Comparison of ENCODE assay signal across 14 cellular contexts in genomic region chr21:14889080-14889805, GRCh38.
A peak's percentile ranks its signal among the peaks of the same experiment; 100 is the strongest.
DNase-seq lines count a peak whose midpoint lies in the region; ATAC-seq and TF ChIP-seq lines count a peak whose summit lies in the region.
"Had no signal": no experiment of that assay in that cellular context is flagged by ENCODE, and none has a peak within 500 bp of the region (broad histone marks: within the 10 kb centered on the region; RNA-seq: fewer than 3 reads in every experiment).

No MANE protein-coding gene starts in this region.

- H3K4me3 Mint-ChIP-seq in CD14-positive monocyte = no peak overlapping the region
- H3K4me3 Mint-ChIP-seq: B cell had no signal

- no peak for ATAC-seq in GM21381 (IDR thresholded peaks at IDR 0.05; ENCODE audit: unreplicated experiment)
- no peak for ATAC-seq in HG02759 (IDR thresholded peaks at IDR 0.05; ENCODE audit: unreplicated experiment)
- ATAC-seq: Panc1, upper lobe of right lung had no signal

- intact Hi-C loops in CD14-positive monocyte (cut with micrococcal nuclease) = no loop called here

- H3K4me3 ChIP-seq in cardiac fibroblast (replicated peaks in 1 of 2; ENCODE audit: low read depth in 2 of 2, low read length in 2 of 2) = no peak overlapping the region
- H3K4me3 ChIP-seq: skin epidermis, upper lobe of right lung had no signal

- peaks cover 10% of the 10 kb centered on the region for H3K4me1 Mint-ChIP-seq in CD14-positive monocyte

- TF ChIP-seq CTCF in CD14-positive monocyte (IDR thresholded peaks at IDR 0.05) = no peak
- TF ChIP-seq CTCF in cardiac fibroblast (IDR thresholded peaks at IDR 0.05; ENCODE audit: low read depth, low read length) = no peak

- H3K36me3 Mint-ChIP-seq in CD14-positive monocyte = no peaks in the 10 kb centered on the region

- no peak for DNase-seq in CD14-positive monocyte (ENCODE audit: low spot score)
- DNase-seq in NCI-H1930 (lab: John Stamatoyannopoulos, UW) = peak; percentile 8 to 26
- DNase-seq in cardiac fibroblast (ENCODE audit: low read depth in 2 of 2) = peak; percentile 89 to 93
- DNase-seq in mucosa of gallbladder (ENCODE audit: low spot score) = peak; percentile 79
- DNase-seq in SKM-1 (lab: John Stamatoyannopoulos, UW; ENCODE audit: unreplicated experiment) = no peak
- DNase-seq in DMS53 (lab: John Stamatoyannopoulos, UW) = no peak
- DNase-seq: effector memory CD4-positive, alpha-beta T cell; GOT3; upper lobe of right lung had no signal

- H3K27me3 Mint-ChIP-seq in CD14-positive monocyte (ENCODE audit: low read depth in 3 of 3) = no peaks in the 10 kb centered on the region
- H3K27me3 Mint-ChIP-seq: B cell had no signal

- H3K9me3 Mint-ChIP-seq in CD14-positive monocyte = peaks cover 0 to 4% (median 1%) of the 10 kb centered on the region in 7 donors

- peak overlapping the region in 4 of 7 donors; percentile 0 to 68 (median 32) for H3K27ac Mint-ChIP-seq in CD14-positive monocyte
- H3K27ac Mint-ChIP-seq: B cell had no signal

Comparison
In these comparisons a context has a peak if more than half of its experiments do, and no peak if none do; other contexts are left out.
1. DNase-seq: peak in NCI-H1930 (2 of 2), cardiac fibroblast (2 of 2) and mucosa of gallbladder (single experiment); none in CD14-positive monocyte (single experiment), SKM-1 (single experiment) and DMS53 (single experiment).